ENCODE assay signal across 7 cellular contexts in the genomic region with DNA sequence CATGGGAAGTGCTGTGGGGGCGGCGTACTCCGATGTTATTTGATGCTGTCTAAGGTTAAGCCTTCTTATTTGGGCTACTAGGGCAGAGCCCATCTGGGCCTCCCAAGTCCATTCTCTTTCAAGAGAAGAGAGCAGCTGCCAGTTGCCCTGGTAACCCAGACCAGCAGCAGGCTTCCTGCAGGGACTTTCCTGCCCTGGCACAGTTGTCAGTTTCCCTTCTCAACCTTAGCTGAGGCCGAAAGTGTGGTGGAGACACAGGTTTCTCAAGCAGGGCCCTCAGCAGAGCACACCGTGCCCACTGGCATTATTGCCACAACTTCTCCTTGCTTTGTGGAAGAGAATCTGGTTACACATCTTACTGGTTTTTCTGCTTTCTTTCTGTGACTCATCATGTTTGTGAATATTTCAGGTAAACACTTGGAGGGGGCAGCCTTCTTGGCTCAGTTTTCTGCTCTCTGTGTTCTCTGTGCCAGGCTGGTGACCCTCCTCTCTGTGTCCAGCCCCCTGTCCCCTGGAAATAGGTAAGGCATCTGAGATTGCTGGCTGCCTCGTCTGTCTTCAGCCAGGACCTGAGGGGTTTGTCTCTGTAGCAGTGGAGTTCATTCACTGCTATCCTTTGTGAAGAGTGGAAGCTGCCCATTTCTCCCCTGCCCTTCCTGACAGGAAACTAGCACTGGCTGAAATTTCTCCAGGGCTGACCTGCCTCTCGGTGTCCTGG.
A peak's percentile ranks its signal among the peaks of the same experiment; 100 is the strongest.
DNase-seq lines count a peak whose midpoint lies in the region; ATAC-seq lines count a peak whose summit lies in the region.

No MANE protein-coding gene starts in this region.

- peak overlapping the region; percentile 29 for H3K23ac ChIP-seq in mesendoderm (ENCODE audit: low read length)

- no peaks in the 10 kb centered on the region for H3K36me3 ChIP-seq in mesendoderm (ENCODE audit: control insufficient read depth, insufficient read depth, low read length)

- peak overlapping the region; percentile 15 for H3K9ac ChIP-seq in mesendoderm (ENCODE audit: low read length)

- H2BK5ac ChIP-seq in mesendoderm (ENCODE audit: low read length): peak overlapping the region; percentile 73

- peak overlapping the region; percentile 11 for H2BK120ac ChIP-seq in mesendoderm (ENCODE audit: low read depth, low read length)

- H2AK5ac ChIP-seq in mesendoderm (ENCODE audit: low read length): peak overlapping the region; percentile 81

- no peaks in the 10 kb centered on the region for H3K27me3 ChIP-seq in mesendoderm (ENCODE audit: insufficient read depth, low read length, poor library complexity)

- peak overlapping the region; percentile 12 for H3K27ac ChIP-seq in mesendoderm (ENCODE audit: low read depth, low read length)

- H3K79me1 ChIP-seq in mesendoderm (ENCODE audit: low read length): no peaks in the 10 kb centered on the region

- peak; percentile 77 to 90 for DNase-seq in NCI-H524 (lab: John Stamatoyannopoulos, UW)
- DNase-seq in activated gamma-delta T cell treated with anti-CD3 and anti-CD28 coated beads, Interleukin-2, amount 50 U/mL, for 16 hours (ENCODE audit: low read depth): peak; percentile 21
- peak; percentile 41 for DNase-seq in mesendoderm
- DNase-seq in EL: no peak
- DNase-seq in iPS-NIHi11 (ENCODE audit: low spot score): no peak

- peak overlapping the region; percentile 54 for H3K18ac ChIP-seq in mesendoderm (ENCODE audit: low read length)

- H3K4me3 ChIP-seq in mesendoderm (ENCODE audit: low read length): no peak overlapping the region

- H4K5ac ChIP-seq in mesendoderm (ENCODE audit: low read length): no peak overlapping the region

- H3K4me1 ChIP-seq in mesendoderm (ENCODE audit: control insufficient read depth, low read depth, low read length): peaks cover 30% of the 10 kb centered on the region

- no peak overlapping the region for H4K8ac ChIP-seq in mesendoderm (ENCODE audit: low read depth, low read length)

- H3K4me2 ChIP-seq in mesendoderm (ENCODE audit: low read length): no peak overlapping the region

- H3K4ac ChIP-seq in mesendoderm (ENCODE audit: low read depth, low read length): no peak overlapping the region

- ATAC-seq in GM18502 (IDR thresholded peaks at IDR 0.05; ENCODE audit: poor library complexity, unreplicated experiment) (peak; percentile 41), HG02623 (IDR thresholded peaks at IDR 0.05; ENCODE audit: unreplicated experiment) (peak; percentile 28)

- H3K56ac ChIP-seq in mesendoderm (ENCODE audit: low read length): peak overlapping the region; percentile 77

- no CpG with 5 or more reads among the region's 7 CpGs for WGBS in mesendoderm (ENCODE audit: extremely low coverage, insufficient coverage, low lambda C conversion rate)

- no peak overlapping the region for H2BK15ac ChIP-seq in mesendoderm (replicated peaks; ENCODE audit: low read depth)

- no peaks in the 10 kb centered on the region for H3K79me2 ChIP-seq in mesendoderm (ENCODE audit: control insufficient read depth, insufficient read depth, low read length)

Comparison
In these comparisons a context has a peak if more than half of its experiments do, and no peak if none do; other contexts are left out.
1. DNase-seq: peak in NCI-H524 (2 of 2), activated gamma-delta T cell treated with anti-CD3 and anti-CD28 coated beads, Interleukin-2, amount 50 U/mL, for 16 hours (single experiment) and mesendoderm (single experiment); none in EL (single experiment) and iPS-NIHi11 (single experiment).